In the genomic region with DNA sequence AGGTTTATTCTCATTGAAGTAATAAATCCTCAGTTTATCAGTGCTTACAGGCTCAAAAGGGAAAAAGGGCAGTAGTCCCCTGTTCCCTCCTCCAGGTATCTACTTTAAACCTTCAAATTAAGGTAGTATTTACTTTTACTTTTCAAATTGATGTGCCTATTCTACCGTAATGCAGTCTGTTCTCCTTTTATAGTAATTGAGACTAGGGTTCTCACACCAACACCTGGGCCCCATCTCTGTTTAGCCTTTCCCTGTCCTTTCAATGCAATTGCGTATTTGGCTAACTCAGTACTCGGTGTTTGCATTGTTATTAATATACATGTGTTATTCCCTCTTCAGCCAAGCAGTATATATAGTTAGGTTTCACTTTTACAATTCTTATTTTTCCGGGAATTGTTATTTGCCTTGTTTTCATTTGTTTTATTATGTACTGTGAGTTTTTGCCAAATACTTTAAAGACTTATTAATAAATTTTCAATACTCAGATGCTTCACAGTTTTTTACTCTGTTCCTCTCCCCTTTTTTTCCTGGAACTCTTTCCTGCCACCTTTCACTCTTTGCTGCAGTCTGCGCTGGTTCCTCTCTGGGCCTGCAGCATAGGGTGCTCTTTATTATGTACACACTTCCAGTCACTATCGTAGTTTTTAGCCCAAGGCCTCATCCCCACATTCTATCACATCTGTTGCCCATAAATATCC, we compare ENCODE assay signal across 18 cellular contexts. TPM values are rescaled to one million over a fixed set of nuclear protein-coding genes. Genes with fewer than 3 reads are reported as not detected.
A peak's percentile ranks its signal among the peaks of the same experiment; 100 is the strongest.
DNase-seq lines count a peak whose midpoint lies in the region; ATAC-seq and TF ChIP-seq lines count a peak whose summit lies in the region.
"Had no signal": no experiment of that assay in that cellular context is flagged by ENCODE, and none has a peak within 500 bp of the region (broad histone marks: within the 10 kb centered on the region; RNA-seq: fewer than 3 reads in every experiment).

No MANE protein-coding gene starts in this region.

- no peak for TF ChIP-seq CTCF in CD4-positive, alpha-beta T cell (IDR thresholded peaks at IDR 0.05)
- TF ChIP-seq CTCF in heart left ventricle (IDR thresholded peaks at IDR 0.05), result no peak

- intact Hi-C loops in CD4-positive, alpha-beta T cell (cut with DNase I, micrococcal nuclease), result no loop called here
- intact Hi-C loops in heart left ventricle (cut with DNase I), result no loop called here

- DNase-seq in CD4-positive, alpha-beta T cell, result no peak
- DNase-seq in T-helper 17 cell (no peak), naive B cell (no peak), heart left ventricle (no peak)
- no peak for DNase-seq in activated effector memory CD4-positive, alpha-beta T cell treated with Interleukin-2 at 50 U/mL for 16 hours
- DNase-seq in activated naive CD4-positive, alpha-beta T cell (lab: John Stamatoyannopoulos, UW), result no peak
- DNase-seq: adrenal gland; dorsolateral prefrontal cortex; GDM1; left cardiac atrium; NCI-H146; stimulated activated CD4-positive, alpha-beta T cell treated with anti-CD3 and anti-CD28 coated beads, Interleukin-15, amount 100 ng/mL, for 24 hours; stomach; uterus had no signal

- peaks cover 92% of the 10 kb centered on the region for H3K36me3 Mint-ChIP-seq in CD4-positive, alpha-beta T cell (ENCODE audit: low read depth)
- H3K36me3 Mint-ChIP-seq in T-helper 17 cell (ENCODE audit: low read depth), result peaks cover 21% of the 10 kb centered on the region
- peaks cover 26 to 34% of the 10 kb centered on the region in 2 donors for H3K36me3 Mint-ChIP-seq in naive B cell

- POLR2A ChIA-PET in CD4-positive, alpha-beta T cell (lab: Charles Lee), result no interaction called here

- H3K36me3 ChIP-seq in heart left ventricle, result peaks cover 0 to 100% (median 91%) of the 10 kb centered on the region in 9 donors
- H3K36me3 ChIP-seq: uterus had no signal

- H3K27me3 Mint-ChIP-seq in CD4-positive, alpha-beta T cell, result no peaks in the 10 kb centered on the region
- H3K27me3 Mint-ChIP-seq in T-helper 17 cell (no peaks in the 10 kb centered on the region), naive B cell (no peaks in the 10 kb centered on the region)

- peaks cover 38% of the 10 kb centered on the region for H3K4me1 Mint-ChIP-seq in CD4-positive, alpha-beta T cell (ENCODE audit: low read depth)
- H3K4me1 Mint-ChIP-seq in T-helper 17 cell, result peaks cover 28% of the 10 kb centered on the region
- H3K4me1 Mint-ChIP-seq in naive B cell, result peaks cover 33 to 42% (median 34%) of the 10 kb centered on the region in 3 donors

- no peaks in the 10 kb centered on the region for H3K27me3 ChIP-seq in CD4-positive, alpha-beta T cell (ENCODE audit: control insufficient read depth, insufficient read depth, low read length)
- no peaks in the 10 kb centered on the region for H3K27me3 ChIP-seq in heart left ventricle
- H3K27me3 ChIP-seq: adrenal gland, dorsolateral prefrontal cortex, neutrophil, right atrium auricular region, stomach, uterus had no signal

- peak overlapping the region; percentile 6 for H3K27ac Mint-ChIP-seq in CD4-positive, alpha-beta T cell
- peak overlapping the region; percentile 84 for H3K27ac Mint-ChIP-seq in T-helper 17 cell
- H3K27ac Mint-ChIP-seq in naive B cell, result peak overlapping the region; percentile 16 to 92 (median 81)

- TF ChIP-seq POLR2A in heart left ventricle (IDR thresholded peaks at IDR 0.05), result no peak

- CTCF ChIA-PET in CD4-positive, alpha-beta T cell (lab: Charles Lee), result no interaction called here

- no peaks in the 10 kb centered on the region for H3K9me3 Mint-ChIP-seq in CD4-positive, alpha-beta T cell
- H3K9me3 Mint-ChIP-seq in naive B cell, result no peaks in the 10 kb centered on the region

- no peak overlapping the region for H3K27ac ChIP-seq in CD4-positive, alpha-beta T cell (ENCODE audit: low read depth, low read length)
- H3K27ac ChIP-seq in heart left ventricle, result no peak overlapping the region
- H3K27ac ChIP-seq: adrenal gland, dorsolateral prefrontal cortex, neutrophil, right atrium auricular region, uterus had no signal

- 91 to 95% (median 92%) methylated on average over 6 of the region's 6 CpGs for WGBS in heart left ventricle, 4 donors

- H3K4me3 ChIP-seq in heart left ventricle, result no peak overlapping the region
- H3K4me3 ChIP-seq: adrenal gland, dorsolateral prefrontal cortex, right atrium auricular region, stomach, uterus had no signal

- H3K4me1 ChIP-seq in heart left ventricle, result peaks cover 0 to 19% (median 7%) of the 10 kb centered on the region in 12 donors
- H3K4me1 ChIP-seq: adrenal gland, uterus had no signal

- no peak overlapping the region for H3K4me3 Mint-ChIP-seq in CD4-positive, alpha-beta T cell
- no peak overlapping the region for H3K4me3 Mint-ChIP-seq in T-helper 17 cell
- peak overlapping the region in 5 of 8 donors; percentile 12 to 63 (median 22) for H3K4me3 Mint-ChIP-seq in naive B cell

- H3K9me3 ChIP-seq in CD4-positive, alpha-beta T cell (ENCODE audit: control insufficient read depth, low read length), result no peaks in the 10 kb centered on the region
- H3K9me3 ChIP-seq in T-helper 17 cell (ENCODE audit: control insufficient read depth, low read length, poor library complexity, severe bottlenecking) (no peaks in the 10 kb centered on the region), heart left ventricle (no peaks in the 10 kb centered on the region)
- H3K9me3 ChIP-seq: adrenal gland, neutrophil, right atrium auricular region, stomach, uterus had no signal

- no peak for ATAC-seq in CD4-positive, alpha-beta T cell (ENCODE audit: poor library complexity)
- ATAC-seq in HG02885 (IDR thresholded peaks at IDR 0.05; ENCODE audit: poor library complexity, unreplicated experiment) (peak; percentile 52), T-helper 17 cell (no peak), naive B cell (ENCODE audit: low read depth in 2 of 2) (peak; percentile 65 to 73), GM18873 (IDR thresholded peaks at IDR 0.05; ENCODE audit: low FRiP score, unreplicated experiment) (no peak), heart left ventricle (no peak)
- ATAC-seq: left cardiac atrium had no signal

RNA-seq across cellular contexts. Expression of a gene that starts 30.3 kb away (rescaled TPM):
- total RNA-seq in CD4-positive, alpha-beta T cell, result 10 to 100 TPM; 41.2 to 42.0 TPM
- total RNA-seq in T-helper 17 cell, result 10 to 100 TPM; 31.8 to 32.4 TPM
- polyA plus RNA-seq in naive B cell (ENCODE audit: low read depth in 6 of 6), result 10 to 100 TPM; 29.8 to 50.0 (median 39.3) TPM
- total RNA-seq in heart left ventricle, result 10 to 100 TPM in 6 of 9 donors, 1 to 10 TPM in 3; 9.0 to 14.3 (median 10.2) TPM
- 1 to 10 TPM; 4.5 to 8.0 TPM for polyA plus RNA-seq in heart left ventricle

Comparison
In these comparisons a context has a peak if more than half of its experiments do, and no peak if none do; other contexts are left out.
1. ATAC-seq: peak in HG02885 (single experiment) and naive B cell (2 of 2); none in CD4-positive, alpha-beta T cell (single experiment), T-helper 17 cell (single experiment), GM18873 (single experiment) and heart left ventricle (0 of 4).
2. H3K27ac Mint-ChIP-seq: peak in every context shown above with its lines; median percentile 84 in T-helper 17 cell; 81 in naive B cell; 6 in CD4-positive, alpha-beta T cell.
3. H3K4me3 Mint-ChIP-seq: peak in naive B cell (5 of 8); none in CD4-positive, alpha-beta T cell (single experiment) and T-helper 17 cell (single experiment).